ENCODE assay signal across 1 cellular context in the genomic region with DNA sequence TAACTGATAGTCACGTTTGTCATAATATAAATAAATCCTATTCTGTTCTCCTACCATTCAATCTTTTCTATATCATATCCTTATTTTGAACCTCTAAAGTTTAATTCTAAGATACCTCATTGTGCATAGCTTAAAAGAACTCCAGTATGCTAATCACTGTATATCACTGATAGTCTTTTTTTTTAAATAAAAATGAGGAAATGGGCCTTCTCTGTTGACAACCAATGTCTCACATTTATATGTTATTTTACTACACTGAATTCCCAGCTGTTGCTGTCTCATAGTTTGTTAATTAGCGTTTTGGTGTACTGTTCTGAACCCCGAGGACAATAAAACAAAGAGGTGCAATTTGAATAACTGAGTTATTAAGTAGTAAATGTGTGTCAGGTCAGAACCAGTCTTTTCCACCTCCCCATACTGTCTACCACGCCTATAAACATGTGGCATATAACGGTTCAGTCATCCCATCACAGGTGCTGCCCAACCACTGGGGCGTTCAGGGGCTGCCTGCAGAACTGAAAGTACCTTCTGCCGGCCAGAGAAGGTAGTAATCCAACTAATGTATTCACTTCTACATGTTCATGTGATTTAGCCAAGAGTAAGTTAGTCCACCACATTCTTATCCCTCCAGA.
A peak's percentile ranks its signal among the peaks of the same experiment; 100 is the strongest.
TF ChIP-seq lines count a peak whose summit lies in the region.

No MANE protein-coding gene starts in this region.

TF ChIP-seq in GM12878, 131 proteins besides CTCF, POLR2A, EP300 and RAD21 (continued from another document and continues in another):
- TF ChIP-seq, protein P1, sequence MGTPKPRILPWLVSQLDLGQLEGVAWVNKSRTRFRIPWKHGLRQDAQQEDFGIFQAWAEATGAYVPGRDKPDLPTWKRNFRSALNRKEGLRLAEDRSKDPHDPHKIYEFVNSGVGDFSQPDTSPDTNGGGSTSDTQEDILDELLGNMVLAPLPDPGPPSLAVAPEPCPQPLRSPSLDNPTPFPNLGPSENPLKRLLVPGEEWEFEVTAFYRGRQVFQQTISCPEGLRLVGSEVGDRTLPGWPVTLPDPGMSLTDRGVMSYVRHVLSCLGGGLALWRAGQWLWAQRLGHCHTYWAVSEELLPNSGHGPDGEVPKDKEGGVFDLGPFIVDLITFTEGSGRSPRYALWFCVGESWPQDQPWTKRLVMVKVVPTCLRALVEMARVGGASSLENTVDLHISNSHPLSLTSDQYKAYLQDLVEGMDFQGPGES (IDR thresholded peaks at IDR 0.05) = no peak
- TF ChIP-seq ZNF217 (IDR thresholded peaks at IDR 0.05) (peak; percentile 32; the same call in 1 of the 2 replicates), SIN3A (IDR thresholded peaks at IDR 0.05; ENCODE audit: low read depth, low read length) (no peak), ETV6 (conservative IDR thresholded peaks at IDR 0.05 in 1 of 2, IDR thresholded peaks at IDR 0.05 in 1 of 2; ENCODE audit: borderline replicate concordance in 1 of 2, low read depth in 1 of 2) (peak in 1 of 2 experiments; percentile 35; a peak in 1 of 4 replicates), BACH1 (IDR thresholded peaks at IDR 0.05; ENCODE audit: borderline replicate concordance) (0 out of 2 replicates have a peak, but pooled peaks have one; percentile 53), SREBF1 (IDR thresholded peaks at IDR 0.05; ENCODE audit: low read length) (no peak; the same call in 1 of the 2 replicates), NBN (IDR thresholded peaks at IDR 0.05) (no peak), SMARCA5 (IDR thresholded peaks at IDR 0.05) (no peak), RUNX3 (IDR thresholded peaks at IDR 0.05; ENCODE audit: low read length) (peak; percentile 64), POU2F2 (IDR thresholded peaks at IDR 0.05; ENCODE audit: borderline replicate concordance, low read depth, low read length) (peak; percentile 69; the same call in 1 of the 3 replicates), ZNF274 (IDR thresholded peaks at IDR 0.05; ENCODE audit: insufficient read depth, insufficient read length) (no peak), SIX5 (IDR thresholded peaks at IDR 0.05; ENCODE audit: low read depth, low read length, severe bottlenecking) (no peak), NFXL1 (IDR thresholded peaks at IDR 0.05; ENCODE audit: borderline replicate concordance) (no peak), STAT1 (conservative IDR thresholded peaks at IDR 0.05) (no peak), RB1 (IDR thresholded peaks at IDR 0.05; ENCODE audit: borderline replicate concordance) (no peak), PML (IDR thresholded peaks at IDR 0.05; ENCODE audit: low read length) (no peak), GATAD2B (conservative IDR thresholded peaks at IDR 0.05; ENCODE audit: low read depth) (peak; percentile 46), ZNF207 (IDR thresholded peaks at IDR 0.05; ENCODE audit: borderline replicate concordance) (no peak), TAF1 (IDR thresholded peaks at IDR 0.05; ENCODE audit: borderline replicate concordance, low read depth, low read length) (no peak), HDGF (IDR thresholded peaks at IDR 0.05) (no peak), BCL11A (IDR thresholded peaks at IDR 0.05; ENCODE audit: low read depth, low read length) (0 out of 2 replicates have a peak, but pooled peaks have one; percentile 43), EGR1 (IDR thresholded peaks at IDR 0.05; ENCODE audit: borderline replicate concordance in 1 of 2, low read depth in 2 of 2, low read length in 2 of 2) (no peak), ZZZ3 (IDR thresholded peaks at IDR 0.05; ENCODE audit: control insufficient read depth, insufficient read length, low read depth) (no peak), TCF3 (IDR thresholded peaks at IDR 0.05; ENCODE audit: borderline replicate concordance, insufficient read depth, low read depth, low read length) (0 out of 2 replicates have a peak, but pooled peaks have one; percentile 78), CBX5 (IDR thresholded peaks at IDR 0.05; ENCODE audit: low read depth) (peak; percentile 81), MYB (IDR thresholded peaks at IDR 0.05; ENCODE audit: borderline replicate concordance, low read depth, low read length) (peak; percentile 45; the same call in 1 of the 2 replicates), RCOR1 (conservative IDR thresholded peaks at IDR 0.05; ENCODE audit: low read depth, low read length) (peak; percentile 85; the same call in 1 of the 2 replicates), STAT3 (IDR thresholded peaks at IDR 0.05; ENCODE audit: low read depth, low read length) (no peak), HCFC1 (IDR thresholded peaks at IDR 0.05; ENCODE audit: low read length) (no peak), SPI1 (IDR thresholded peaks at IDR 0.05; ENCODE audit: borderline replicate concordance, insufficient read depth, low read depth, low read length) (peak; percentile 52), RELA (IDR thresholded peaks at IDR 0.05; ENCODE audit: borderline replicate concordance, partially characterized antibody) (no peak)
- TF ChIP-seq, protein P2, sequence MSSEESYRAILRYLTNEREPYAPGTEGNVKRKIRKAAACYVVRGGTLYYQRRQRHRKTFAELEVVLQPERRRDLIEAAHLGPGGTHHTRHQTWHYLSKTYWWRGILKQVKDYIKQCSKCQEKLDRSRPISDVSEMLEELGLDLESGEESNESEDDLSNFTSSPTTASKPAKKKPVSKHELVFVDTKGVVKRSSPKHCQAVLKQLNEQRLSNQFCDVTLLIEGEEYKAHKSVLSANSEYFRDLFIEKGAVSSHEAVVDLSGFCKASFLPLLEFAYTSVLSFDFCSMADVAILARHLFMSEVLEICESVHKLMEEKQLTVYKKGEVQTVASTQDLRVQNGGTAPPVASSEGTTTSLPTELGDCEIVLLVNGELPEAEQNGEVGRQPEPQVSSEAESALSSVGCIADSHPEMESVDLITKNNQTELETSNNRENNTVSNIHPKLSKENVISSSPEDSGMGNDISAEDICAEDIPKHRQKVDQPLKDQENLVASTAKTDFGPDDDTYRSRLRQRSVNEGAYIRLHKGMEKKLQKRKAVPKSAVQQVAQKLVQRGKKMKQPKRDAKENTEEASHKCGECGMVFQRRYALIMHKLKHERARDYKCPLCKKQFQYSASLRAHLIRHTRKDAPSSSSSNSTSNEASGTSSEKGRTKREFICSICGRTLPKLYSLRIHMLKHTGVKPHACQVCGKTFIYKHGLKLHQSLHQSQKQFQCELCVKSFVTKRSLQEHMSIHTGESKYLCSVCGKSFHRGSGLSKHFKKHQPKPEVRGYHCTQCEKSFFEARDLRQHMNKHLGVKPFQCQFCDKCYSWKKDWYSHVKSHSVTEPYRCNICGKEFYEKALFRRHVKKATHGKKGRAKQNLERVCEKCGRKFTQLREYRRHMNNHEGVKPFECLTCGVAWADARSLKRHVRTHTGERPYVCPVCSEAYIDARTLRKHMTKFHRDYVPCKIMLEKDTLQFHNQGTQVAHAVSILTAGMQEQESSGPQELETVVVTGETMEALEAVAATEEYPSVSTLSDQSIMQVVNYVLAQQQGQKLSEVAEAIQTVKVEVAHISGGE (CRISPR knock-in tag; IDR thresholded peaks at IDR 0.05) = no peak
- TF ChIP-seq, protein P3, sequence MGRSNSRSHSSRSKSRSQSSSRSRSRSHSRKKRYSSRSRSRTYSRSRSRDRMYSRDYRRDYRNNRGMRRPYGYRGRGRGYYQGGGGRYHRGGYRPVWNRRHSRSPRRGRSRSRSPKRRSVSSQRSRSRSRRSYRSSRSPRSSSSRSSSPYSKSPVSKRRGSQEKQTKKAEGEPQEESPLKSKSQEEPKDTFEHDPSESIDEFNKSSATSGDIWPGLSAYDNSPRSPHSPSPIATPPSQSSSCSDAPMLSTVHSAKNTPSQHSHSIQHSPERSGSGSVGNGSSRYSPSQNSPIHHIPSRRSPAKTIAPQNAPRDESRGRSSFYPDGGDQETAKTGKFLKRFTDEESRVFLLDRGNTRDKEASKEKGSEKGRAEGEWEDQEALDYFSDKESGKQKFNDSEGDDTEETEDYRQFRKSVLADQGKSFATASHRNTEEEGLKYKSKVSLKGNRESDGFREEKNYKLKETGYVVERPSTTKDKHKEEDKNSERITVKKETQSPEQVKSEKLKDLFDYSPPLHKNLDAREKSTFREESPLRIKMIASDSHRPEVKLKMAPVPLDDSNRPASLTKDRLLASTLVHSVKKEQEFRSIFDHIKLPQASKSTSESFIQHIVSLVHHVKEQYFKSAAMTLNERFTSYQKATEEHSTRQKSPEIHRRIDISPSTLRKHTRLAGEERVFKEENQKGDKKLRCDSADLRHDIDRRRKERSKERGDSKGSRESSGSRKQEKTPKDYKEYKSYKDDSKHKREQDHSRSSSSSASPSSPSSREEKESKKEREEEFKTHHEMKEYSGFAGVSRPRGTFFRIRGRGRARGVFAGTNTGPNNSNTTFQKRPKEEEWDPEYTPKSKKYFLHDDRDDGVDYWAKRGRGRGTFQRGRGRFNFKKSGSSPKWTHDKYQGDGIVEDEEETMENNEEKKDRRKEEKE (IDR thresholded peaks at IDR 0.05) = no peak
- TF ChIP-seq, protein P4, sequence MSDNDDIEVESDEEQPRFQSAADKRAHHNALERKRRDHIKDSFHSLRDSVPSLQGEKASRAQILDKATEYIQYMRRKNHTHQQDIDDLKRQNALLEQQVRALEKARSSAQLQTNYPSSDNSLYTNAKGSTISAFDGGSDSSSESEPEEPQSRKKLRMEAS (IDR thresholded peaks at IDR 0.05; ENCODE audit: low read depth, low read length) = no peak
- TF ChIP-seq, protein P5, sequence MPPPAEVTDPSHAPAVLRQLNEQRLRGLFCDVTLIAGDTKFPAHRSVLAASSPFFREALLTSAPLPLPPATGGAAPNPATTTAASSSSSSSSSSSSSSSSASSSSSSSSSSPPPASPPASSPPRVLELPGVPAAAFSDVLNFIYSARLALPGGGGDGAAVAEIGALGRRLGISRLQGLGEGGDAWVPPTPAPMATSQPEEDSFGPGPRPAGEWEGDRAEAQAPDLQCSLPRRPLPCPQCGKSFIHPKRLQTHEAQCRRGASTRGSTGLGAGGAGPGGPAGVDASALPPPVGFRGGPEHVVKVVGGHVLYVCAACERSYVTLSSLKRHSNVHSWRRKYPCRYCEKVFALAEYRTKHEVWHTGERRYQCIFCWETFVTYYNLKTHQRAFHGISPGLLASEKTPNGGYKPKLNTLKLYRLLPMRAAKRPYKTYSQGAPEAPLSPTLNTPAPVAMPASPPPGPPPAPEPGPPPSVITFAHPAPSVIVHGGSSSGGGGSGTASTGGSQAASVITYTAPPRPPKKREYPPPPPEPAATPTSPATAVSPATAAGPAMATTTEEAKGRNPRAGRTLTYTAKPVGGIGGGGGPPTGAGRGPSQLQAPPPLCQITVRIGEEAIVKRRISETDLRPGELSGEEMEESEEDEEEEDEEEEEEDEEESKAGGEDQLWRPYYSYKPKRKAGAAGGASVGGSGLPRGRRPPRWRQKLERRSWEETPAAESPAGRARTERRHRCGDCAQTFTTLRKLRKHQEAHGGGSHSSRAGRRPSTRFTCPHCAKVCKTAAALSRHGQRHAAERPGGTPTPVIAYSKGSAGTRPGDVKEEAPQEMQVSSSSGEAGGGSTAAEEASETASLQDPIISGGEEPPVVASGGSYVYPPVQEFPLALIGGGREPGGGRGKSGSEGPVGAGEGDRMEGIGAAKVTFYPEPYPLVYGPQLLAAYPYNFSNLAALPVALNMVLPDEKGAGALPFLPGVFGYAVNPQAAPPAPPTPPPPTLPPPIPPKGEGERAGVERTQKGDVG (CRISPR knock-in tag; IDR thresholded peaks at IDR 0.05) = no peak
- TF ChIP-seq, protein P6, sequence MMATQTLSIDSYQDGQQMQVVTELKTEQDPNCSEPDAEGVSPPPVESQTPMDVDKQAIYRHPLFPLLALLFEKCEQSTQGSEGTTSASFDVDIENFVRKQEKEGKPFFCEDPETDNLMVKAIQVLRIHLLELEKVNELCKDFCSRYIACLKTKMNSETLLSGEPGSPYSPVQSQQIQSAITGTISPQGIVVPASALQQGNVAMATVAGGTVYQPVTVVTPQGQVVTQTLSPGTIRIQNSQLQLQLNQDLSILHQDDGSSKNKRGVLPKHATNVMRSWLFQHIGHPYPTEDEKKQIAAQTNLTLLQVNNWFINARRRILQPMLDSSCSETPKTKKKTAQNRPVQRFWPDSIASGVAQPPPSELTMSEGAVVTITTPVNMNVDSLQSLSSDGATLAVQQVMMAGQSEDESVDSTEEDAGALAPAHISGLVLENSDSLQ (IDR thresholded peaks at IDR 0.05) = no peak
- TF ChIP-seq, protein P7, sequence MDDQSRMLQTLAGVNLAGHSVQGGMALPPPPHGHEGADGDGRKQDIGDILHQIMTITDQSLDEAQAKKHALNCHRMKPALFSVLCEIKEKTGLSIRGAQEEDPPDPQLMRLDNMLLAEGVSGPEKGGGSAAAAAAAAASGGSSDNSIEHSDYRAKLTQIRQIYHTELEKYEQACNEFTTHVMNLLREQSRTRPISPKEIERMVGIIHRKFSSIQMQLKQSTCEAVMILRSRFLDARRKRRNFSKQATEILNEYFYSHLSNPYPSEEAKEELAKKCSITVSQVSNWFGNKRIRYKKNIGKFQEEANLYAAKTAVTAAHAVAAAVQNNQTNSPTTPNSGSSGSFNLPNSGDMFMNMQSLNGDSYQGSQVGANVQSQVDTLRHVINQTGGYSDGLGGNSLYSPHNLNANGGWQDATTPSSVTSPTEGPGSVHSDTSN (IDR thresholded peaks at IDR 0.05; ENCODE audit: insufficient replicate concordance, low read depth, low read length) = no peak
- TF ChIP-seq, protein P8, sequence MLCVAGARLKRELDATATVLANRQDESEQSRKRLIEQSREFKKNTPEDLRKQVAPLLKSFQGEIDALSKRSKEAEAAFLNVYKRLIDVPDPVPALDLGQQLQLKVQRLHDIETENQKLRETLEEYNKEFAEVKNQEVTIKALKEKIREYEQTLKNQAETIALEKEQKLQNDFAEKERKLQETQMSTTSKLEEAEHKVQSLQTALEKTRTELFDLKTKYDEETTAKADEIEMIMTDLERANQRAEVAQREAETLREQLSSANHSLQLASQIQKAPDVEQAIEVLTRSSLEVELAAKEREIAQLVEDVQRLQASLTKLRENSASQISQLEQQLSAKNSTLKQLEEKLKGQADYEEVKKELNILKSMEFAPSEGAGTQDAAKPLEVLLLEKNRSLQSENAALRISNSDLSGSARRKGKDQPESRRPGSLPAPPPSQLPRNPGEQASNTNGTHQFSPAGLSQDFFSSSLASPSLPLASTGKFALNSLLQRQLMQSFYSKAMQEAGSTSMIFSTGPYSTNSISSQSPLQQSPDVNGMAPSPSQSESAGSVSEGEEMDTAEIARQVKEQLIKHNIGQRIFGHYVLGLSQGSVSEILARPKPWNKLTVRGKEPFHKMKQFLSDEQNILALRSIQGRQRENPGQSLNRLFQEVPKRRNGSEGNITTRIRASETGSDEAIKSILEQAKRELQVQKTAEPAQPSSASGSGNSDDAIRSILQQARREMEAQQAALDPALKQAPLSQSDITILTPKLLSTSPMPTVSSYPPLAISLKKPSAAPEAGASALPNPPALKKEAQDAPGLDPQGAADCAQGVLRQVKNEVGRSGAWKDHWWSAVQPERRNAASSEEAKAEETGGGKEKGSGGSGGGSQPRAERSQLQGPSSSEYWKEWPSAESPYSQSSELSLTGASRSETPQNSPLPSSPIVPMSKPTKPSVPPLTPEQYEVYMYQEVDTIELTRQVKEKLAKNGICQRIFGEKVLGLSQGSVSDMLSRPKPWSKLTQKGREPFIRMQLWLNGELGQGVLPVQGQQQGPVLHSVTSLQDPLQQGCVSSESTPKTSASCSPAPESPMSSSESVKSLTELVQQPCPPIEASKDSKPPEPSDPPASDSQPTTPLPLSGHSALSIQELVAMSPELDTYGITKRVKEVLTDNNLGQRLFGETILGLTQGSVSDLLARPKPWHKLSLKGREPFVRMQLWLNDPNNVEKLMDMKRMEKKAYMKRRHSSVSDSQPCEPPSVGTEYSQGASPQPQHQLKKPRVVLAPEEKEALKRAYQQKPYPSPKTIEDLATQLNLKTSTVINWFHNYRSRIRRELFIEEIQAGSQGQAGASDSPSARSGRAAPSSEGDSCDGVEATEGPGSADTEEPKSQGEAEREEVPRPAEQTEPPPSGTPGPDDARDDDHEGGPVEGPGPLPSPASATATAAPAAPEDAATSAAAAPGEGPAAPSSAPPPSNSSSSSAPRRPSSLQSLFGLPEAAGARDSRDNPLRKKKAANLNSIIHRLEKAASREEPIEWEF (IDR thresholded peaks at IDR 0.05; ENCODE audit: insufficient replicate concordance, low read depth, low read length) = no peak
- TF ChIP-seq, protein P9, sequence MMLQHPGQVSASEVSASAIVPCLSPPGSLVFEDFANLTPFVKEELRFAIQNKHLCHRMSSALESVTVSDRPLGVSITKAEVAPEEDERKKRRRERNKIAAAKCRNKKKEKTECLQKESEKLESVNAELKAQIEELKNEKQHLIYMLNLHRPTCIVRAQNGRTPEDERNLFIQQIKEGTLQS (IDR thresholded peaks at IDR 0.05; ENCODE audit: borderline replicate concordance, extremely low read depth, low read depth, low read length) = no peak
